Comparison of ENCODE assay signal across 8 cellular contexts in genomic region chr9:75027187-75028107, GRCh38.
DNase-seq lines count a peak whose midpoint lies in the region; ATAC-seq and TF ChIP-seq lines count a peak whose summit lies in the region.

No MANE protein-coding gene starts in this region.

- no peaks in the 10 kb centered on the region for H3K9me3 Mint-ChIP-seq in nephron progenitor cell

- ATAC-seq in GM18858 (IDR thresholded peaks at IDR 0.05; ENCODE audit: unreplicated experiment) (peak; percentile 19), HG03064 (IDR thresholded peaks at IDR 0.05; ENCODE audit: low read depth, unreplicated experiment) (peak; percentile 53)

- H3K4me1 Mint-ChIP-seq in nephron progenitor cell = peaks cover 46% of the 10 kb centered on the region

- no peak for TF ChIP-seq CTCF in nephron progenitor cell (IDR thresholded peaks at IDR 0.05)

- H3K27me3 Mint-ChIP-seq in nephron progenitor cell (ENCODE audit: low read depth, poor library complexity) = peaks cover 17% of the 10 kb centered on the region

- H3K4me3 Mint-ChIP-seq in nephron progenitor cell = peak overlapping the region; percentile 97

- peaks cover 17% of the 10 kb centered on the region for H3K36me3 Mint-ChIP-seq in nephron progenitor cell (ENCODE audit: low read depth)

- peak overlapping the region; percentile 98 for H3K27ac Mint-ChIP-seq in nephron progenitor cell

- DNase-seq in AG08395 (ENCODE audit: low spot score) (peak; percentile 59), NCI-H82 treated with DMSO at 0.1 percent for 48 hours (lab: John Stamatoyannopoulos, UW; ENCODE audit: unreplicated experiment) (peak; percentile 39), fibroblast of peridontal ligament (ENCODE audit: extremely low read depth) (peak; percentile 47), nephron progenitor cell (peak; percentile 66), stromal cell of bone marrow (ENCODE audit: low read depth) (peak; percentile 13)
- DNase-seq in activated T-cell treated with anti-CD3 and anti-CD28 coated beads, Interleukin-2, amount 50 U/mL, for 48 hours = peak; percentile 69 to 75

Comparison
In these comparisons a context has a peak if more than half of its experiments do, and no peak if none do; other contexts are left out.
1. Peak in every context shown above with its lines: DNase-seq and ATAC-seq.
2. DNase-seq: peak in every context shown above with its lines; median percentile 72 in activated T-cell treated with anti-CD3 and anti-CD28 coated beads, Interleukin-2, amount 50 U/mL, for 48 hours; 66 in nephron progenitor cell; 59 in AG08395; 47 in fibroblast of peridontal ligament; 39 in NCI-H82 treated with DMSO at 0.1 percent for 48 hours; 13 in stromal cell of bone marrow.